In the genomic region with DNA sequence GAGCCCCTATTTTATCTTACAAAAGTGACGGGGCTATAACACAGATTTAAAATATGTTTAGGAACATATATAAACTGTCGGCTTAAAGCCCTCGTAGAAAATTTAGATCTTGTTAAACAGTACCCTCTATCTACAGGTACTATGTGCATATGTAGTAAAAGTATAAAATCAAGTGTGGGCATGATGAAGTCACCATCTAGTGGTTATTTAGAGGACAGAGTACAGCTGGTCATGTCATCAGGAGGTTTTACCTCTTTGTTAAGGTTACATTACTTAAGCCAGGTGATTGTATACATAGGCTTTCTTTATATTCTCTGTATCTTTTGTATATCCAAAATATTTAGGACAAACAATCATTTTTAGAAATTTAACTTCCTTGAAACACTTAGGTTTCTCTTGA, we compare ENCODE assay signal across 17 cellular contexts. TPM values are rescaled to one million over a fixed set of nuclear protein-coding genes. Genes with fewer than 3 reads are reported as not detected.
DNase-seq lines count a peak whose midpoint lies in the region; ATAC-seq and TF ChIP-seq lines count a peak whose summit lies in the region.
"Had no signal": no experiment of that assay in that cellular context is flagged by ENCODE, and none has a peak within 500 bp of the region (broad histone marks: within the 10 kb centered on the region; RNA-seq: fewer than 3 reads in every experiment).

No MANE protein-coding gene starts in this region.

- no peaks in the 10 kb centered on the region for H3K27me3 Mint-ChIP-seq in H9 (ENCODE audit: low read depth)
- no peaks in the 10 kb centered on the region for H3K27me3 Mint-ChIP-seq in T-helper 17 cell
- H3K27me3 Mint-ChIP-seq in naive thymus-derived CD4-positive, alpha-beta T cell = no peaks in the 10 kb centered on the region
- H3K27me3 Mint-ChIP-seq: CD4-positive, CD25-positive, alpha-beta regulatory T cell; T-cell had no signal

- WGBS in H9 (ENCODE audit: extremely low coverage, insufficient read length, low lambda C conversion rate) = no CpG with 5 or more reads among the region's 3 CpGs

- H2BK120ac ChIP-seq in H9 (ENCODE audit: low read depth, low read length, poor library complexity, severe bottlenecking) = no peak overlapping the region

- H3K56ac ChIP-seq in H9 (ENCODE audit: insufficient read length, low read depth, low read length) = no peak overlapping the region

- POLR2A ChIA-PET in naive thymus-derived CD4-positive, alpha-beta T cell (lab: Charles Lee) = no interaction called here

- H3K79me2 ChIP-seq in H9 (ENCODE audit: insufficient read depth, low read length) = no peaks in the 10 kb centered on the region

- H2AFZ ChIP-seq in H9 (ENCODE audit: low read length) = no peak overlapping the region

- no peak overlapping the region for H4K8ac ChIP-seq in H9 (replicated peaks; ENCODE audit: insufficient read length, low read depth, low read length)

- H3K27ac Mint-ChIP-seq in H9 (no peak overlapping the region), T-helper 17 cell (peak overlapping the region; percentile 62)
- no peak overlapping the region for H3K27ac Mint-ChIP-seq in naive thymus-derived CD4-positive, alpha-beta T cell
- H3K27ac Mint-ChIP-seq: T-cell had no signal

- intact Hi-C loops in naive thymus-derived CD4-positive, alpha-beta T cell (cut with micrococcal nuclease) = no loop called here

- DNase-seq in H9 = no peak
- DNase-seq in T-helper 17 cell = no peak
- no peak for DNase-seq in left lobe of liver (ENCODE audit: low spot score)
- DNase-seq in EL = no peak
- no peak for DNase-seq in naive thymus-derived CD4-positive, alpha-beta T cell
- DNase-seq: CD4-positive, CD25-positive, alpha-beta regulatory T cell; Karpas-422; NCI-H1417; NCI-H187 treated with DMSO at 0.1 percent for 48 hours; NCI-H2171 treated with DMSO at 0.1 percent for 48 hours; NCI-H446 treated with DMSO at 0.1 percent for 48 hours; NCI-H748 treated with DMSO at 0.1 percent for 48 hours; T-cell had no signal

- H3K4me3 Mint-ChIP-seq in H9 (no peak overlapping the region), T-helper 17 cell (no peak overlapping the region)
- no peak overlapping the region for H3K4me3 Mint-ChIP-seq in naive thymus-derived CD4-positive, alpha-beta T cell
- H3K4me3 Mint-ChIP-seq: CD4-positive, CD25-positive, alpha-beta regulatory T cell had no signal

- H3K4me3 ChIP-seq in naive thymus-derived CD4-positive, alpha-beta T cell (ENCODE audit: low read length) = no peak overlapping the region

- no peak overlapping the region for H3K4me2 ChIP-seq in H9 (ENCODE audit: insufficient read depth, insufficient read length, low read length)

- TF ChIP-seq CTCF in 22Rv1 (IDR thresholded peaks at IDR 0.05) (no peak; the same call in none of the 2 replicates), H9 (conservative IDR thresholded peaks at IDR 0.05) (0 out of 3 replicates have a peak, but pooled peaks have one; percentile 16)

- no peak overlapping the region for H3K18ac ChIP-seq in H9 (ENCODE audit: insufficient read length, low read depth, low read length)

- H3K27me3 ChIP-seq in H9 (ENCODE audit: insufficient read depth, low read length) = no peaks in the 10 kb centered on the region
- no peaks in the 10 kb centered on the region for H3K27me3 ChIP-seq in naive thymus-derived CD4-positive, alpha-beta T cell (ENCODE audit: control insufficient read depth in 2 of 2, insufficient read depth in 2 of 2, low read length in 2 of 2)

- H3K4ac ChIP-seq in H9 (ENCODE audit: low read depth, low read length) = no peak overlapping the region

- H4K20me1 ChIP-seq in H9 (ENCODE audit: control insufficient read depth, insufficient read depth, insufficient read length) = no peaks in the 10 kb centered on the region

- no peaks in the 10 kb centered on the region for H3K4me1 ChIP-seq in H9 (ENCODE audit: insufficient read depth, low read length)
- H3K4me1 ChIP-seq in naive thymus-derived CD4-positive, alpha-beta T cell (ENCODE audit: control insufficient read depth in 2 of 2, insufficient read depth in 2 of 2, low read length in 2 of 2) = no peaks in the 10 kb centered on the region

- peaks cover 2% of the 10 kb centered on the region for H3K79me1 ChIP-seq in H9 (ENCODE audit: insufficient read depth, low read depth, low read length, poor library complexity, severe bottlenecking)

- H3K4me1 Mint-ChIP-seq in H9 = no peaks in the 10 kb centered on the region
- H3K4me1 Mint-ChIP-seq in T-helper 17 cell = peaks cover 7% of the 10 kb centered on the region
- peaks cover 0 to 13% (median 4%) of the 10 kb centered on the region in 7 donors for H3K4me1 Mint-ChIP-seq in naive thymus-derived CD4-positive, alpha-beta T cell

- peaks cover 68 to 91% (median 85%) of the 10 kb centered on the region in 3 experiments for H3K36me3 Mint-ChIP-seq in H9 (ENCODE audit: insufficient read depth in 1 of 3, low read depth in 3 of 3)
- H3K36me3 Mint-ChIP-seq in T-helper 17 cell (ENCODE audit: low read depth) = peaks cover 11% of the 10 kb centered on the region
- H3K36me3 Mint-ChIP-seq in naive thymus-derived CD4-positive, alpha-beta T cell = peaks cover 17 to 41% (median 29%) of the 10 kb centered on the region in 5 donors

- no peaks in the 10 kb centered on the region for H3K9me3 ChIP-seq in H9 (ENCODE audit: control insufficient read depth, low read depth, low read length)
- H3K9me3 ChIP-seq in T-helper 17 cell (ENCODE audit: control insufficient read depth, low read length, poor library complexity, severe bottlenecking) = no peaks in the 10 kb centered on the region
- H3K9me3 ChIP-seq in naive thymus-derived CD4-positive, alpha-beta T cell (ENCODE audit: control insufficient read depth in 2 of 3, low read length in 3 of 3) = no peaks in the 10 kb centered on the region

- H3K36me3 ChIP-seq in naive thymus-derived CD4-positive, alpha-beta T cell (ENCODE audit: control insufficient read depth in 2 of 3, insufficient read depth in 3 of 3, low read length in 3 of 3) = peaks cover 16 to 81% (median 20%) of the 10 kb centered on the region in 3 experiments

- H3K9ac ChIP-seq in H9 (ENCODE audit: extremely low read depth, insufficient read length, low read length) = no peak overlapping the region

- no peak overlapping the region for H2BK12ac ChIP-seq in H9 (ENCODE audit: insufficient read length, low read depth, low read length)

- no peak overlapping the region for H2BK20ac ChIP-seq in H9 (ENCODE audit: low read depth, low read length, poor library complexity, severe bottlenecking)

- no peaks in the 10 kb centered on the region for H3K23me2 ChIP-seq in H9 (ENCODE audit: insufficient read length, low read depth, low read length, poor library complexity, severe bottlenecking)

- no peaks in the 10 kb centered on the region for H3K9me3 Mint-ChIP-seq in H9
- no peaks in the 10 kb centered on the region for H3K9me3 Mint-ChIP-seq in naive thymus-derived CD4-positive, alpha-beta T cell
- H3K9me3 Mint-ChIP-seq: CD4-positive, CD25-positive, alpha-beta regulatory T cell; T-cell had no signal

- no peak overlapping the region for H4K5ac ChIP-seq in H9 (ENCODE audit: insufficient read length, low read depth, low read length)

- no peak overlapping the region for H3K23ac ChIP-seq in H9 (ENCODE audit: insufficient read length, low read depth, low read length)

- H3K14ac ChIP-seq in H9 (ENCODE audit: insufficient read depth, low read length) = no peak overlapping the region

- no peak overlapping the region for H3T11ph ChIP-seq in H9 (ENCODE audit: low read length)

- no peak overlapping the region for H2BK5ac ChIP-seq in H9 (ENCODE audit: insufficient read length, low read length)

- H2AK5ac ChIP-seq in H9 (ENCODE audit: insufficient read length, low read length) = no peak overlapping the region

- ATAC-seq in T-helper 17 cell = no peak
- ATAC-seq in left lobe of liver = peak; percentile 52
- ATAC-seq in GM21528 (IDR thresholded peaks at IDR 0.05; ENCODE audit: low FRiP score, unreplicated experiment) = no peak
- no peak for ATAC-seq in naive thymus-derived CD4-positive, alpha-beta T cell
- ATAC-seq in GM21390 (IDR thresholded peaks at IDR 0.05; ENCODE audit: unreplicated experiment) = no peak
- ATAC-seq: Right ventricle myocardium inferior, T-cell had no signal

- no peak overlapping the region for H4K91ac ChIP-seq in H9 (ENCODE audit: insufficient read length, low read depth, low read length)

- H3K27ac ChIP-seq in 22Rv1 (peak overlapping the region; percentile 25), H9 (ENCODE audit: insufficient read length, low read depth, low read length) (no peak overlapping the region)
- no peak overlapping the region for H3K27ac ChIP-seq in naive thymus-derived CD4-positive, alpha-beta T cell (ENCODE audit: low read depth, low read length)

- no peak overlapping the region for H2BK15ac ChIP-seq in H9 (ENCODE audit: low read depth, low read length)

- CTCF ChIA-PET in naive thymus-derived CD4-positive, alpha-beta T cell (lab: Charles Lee) = no interaction called here

RNA-seq across cellular contexts. Expression of a gene that starts 18.2 kb away (rescaled TPM):
- total RNA-seq in H9 (2021) (3.6 and 4.5 TPM in 2 replicates), T-helper 17 cell (1 to 10 TPM; 1.4 to 3.1 TPM), left lobe of liver (146 TPM)
- total RNA-seq in naive thymus-derived CD4-positive, alpha-beta T cell = 1 to 10 TPM in 4 of 5 experiments, under 1 TPM in 1; 0.73 to 4.4 (median 2.5) TPM
- polyA plus RNA-seq in naive thymus-derived CD4-positive, alpha-beta T cell = under 1 TPM; 0.26 to 0.30 TPM

RNA-seq across cellular contexts. Expression of a gene that starts 25.4 kb away (rescaled TPM):
- total RNA-seq in H9 (2021) (713 and 723 TPM in 2 replicates), T-helper 17 cell (100 to 1,000 TPM; 635 to 667 TPM), left lobe of liver (184 TPM)
- total RNA-seq in naive thymus-derived CD4-positive, alpha-beta T cell = 100 to 1,000 TPM; 380 to 919 (median 833) TPM
- polyA plus RNA-seq in naive thymus-derived CD4-positive, alpha-beta T cell = 100 to 1,000 TPM; 134 to 145 TPM

RNA-seq across cellular contexts. Expression of a gene that starts 47.6 kb away (rescaled TPM):
- total RNA-seq in H9 (2021) (5.8 and 6.5 TPM in 2 replicates), T-helper 17 cell (10 to 100 TPM; 23.1 to 29.6 TPM), left lobe of liver (16.2 TPM)
- total RNA-seq in naive thymus-derived CD4-positive, alpha-beta T cell = 10 to 100 TPM; 33.0 to 48.0 (median 36.4) TPM
- 10 to 100 TPM; 48.5 to 57.6 TPM for polyA plus RNA-seq in naive thymus-derived CD4-positive, alpha-beta T cell

Comparison
In these comparisons a context has a peak if more than half of its experiments do, and no peak if none do; other contexts are left out.
1. RNA of a gene that starts 18.2 kb away (total RNA-seq): 146 TPM in left lobe of liver (single experiment); 3.6 to 4.5 TPM in H9, 1.4 to 3.1 TPM in T-helper 17 cell and 0.73 to 4.4 TPM in naive thymus-derived CD4-positive, alpha-beta T cell; every median in the first group is over 10 times any median in the second.